20 cellular contexts compared by ENCODE assay signal in the genomic region with DNA sequence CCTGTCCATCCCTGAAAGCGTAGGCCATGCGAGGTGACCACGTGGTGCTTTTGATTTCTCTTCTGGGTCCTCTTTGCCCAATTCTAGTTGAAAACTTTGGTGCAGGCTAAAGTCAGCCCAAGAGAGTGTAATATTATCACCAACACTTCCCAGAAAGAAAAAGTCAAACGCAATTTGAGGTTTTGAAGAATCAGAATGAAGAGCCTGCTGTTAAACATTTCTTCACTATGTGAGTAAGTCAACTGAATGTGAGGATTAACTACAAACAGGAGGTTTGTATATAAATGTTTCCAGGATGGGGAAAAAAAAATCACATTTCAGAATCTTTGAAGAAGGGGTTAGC. TPM values are rescaled to one million over a fixed set of nuclear protein-coding genes. Genes with fewer than 3 reads are reported as not detected.
DNase-seq lines count a peak whose midpoint lies in the region; ATAC-seq and TF ChIP-seq lines count a peak whose summit lies in the region.
"Had no signal": no experiment of that assay in that cellular context is flagged by ENCODE, and none has a peak within 500 bp of the region (broad histone marks: within the 10 kb centered on the region; RNA-seq: fewer than 3 reads in every experiment).

No MANE protein-coding gene starts in this region.

- POLR2A ChIA-PET in naive thymus-derived CD4-positive, alpha-beta T cell (lab: Charles Lee), result no interaction called here
- POLR2A ChIA-PET in activated CD4-positive, alpha-beta memory T cell treated with anti-CD3 and anti-CD28 coated beads, Interleukin-2, amount 10 ng/mL, durations not matched to agents 7 days and 5 days (lab: Charles Lee), result no interaction called here

- no peaks in the 10 kb centered on the region for H3K9me3 ChIP-seq in naive thymus-derived CD4-positive, alpha-beta T cell (ENCODE audit: control insufficient read depth in 2 of 3, low read length in 3 of 3)
- H3K9me3 ChIP-seq: BE2C had no signal

- no peak for TF ChIP-seq CTCF in coronary artery (IDR thresholded peaks at IDR 0.05)

- DNase-seq in activated CD8-positive, alpha-beta memory T cell treated with anti-CD3 and anti-CD28 coated beads for 24 hours, result peak; percentile 17
- no peak for DNase-seq in activated CD8-positive, alpha-beta memory T cell treated with anti-CD3 and anti-CD28 coated beads, Interleukin-2, amount 50 U/mL, for 48 hours
- DNase-seq in coronary artery (ENCODE audit: low spot score), result peak; percentile 54
- no peak for DNase-seq in naive thymus-derived CD4-positive, alpha-beta T cell
- DNase-seq in LoVo (ENCODE audit: low spot score), result no peak
- DNase-seq in activated CD4-positive, alpha-beta memory T cell treated with anti-CD3 and anti-CD28 coated beads, Interleukin-2, amount 10 ng/mL, durations not matched to agents 7 days and 5 days, result no peak
- no peak for DNase-seq in D341Med (ENCODE audit: low spot score)
- DNase-seq: BE2C; CD8-positive, alpha-beta memory T cell; DMS79 treated with DMSO at 0.1 percent for 48 hours; H7; IMR-90; Karpas-422; NCI-H1105 treated with DMSO at 0.1 percent for 48 hours; NCI-H187 treated with DMSO at 0.1 percent for 48 hours; NCI-H345; NCI-H526; NK-92 treated with Interleukin-12 subunit alpha and Interleukin-12 subunit beta, amount 100 ng/mL, for 24 hours had no signal

- no peak for ATAC-seq in naive thymus-derived CD4-positive, alpha-beta T cell

- H3K9me3 Mint-ChIP-seq in naive thymus-derived CD4-positive, alpha-beta T cell, result no peaks in the 10 kb centered on the region
- H3K9me3 Mint-ChIP-seq in activated CD4-positive, alpha-beta memory T cell treated with anti-CD3 and anti-CD28 coated beads, Interleukin-2, amount 10 ng/mL, durations not matched to agents 7 days and 5 days, result no peaks in the 10 kb centered on the region
- H3K9me3 Mint-ChIP-seq: CD8-positive, alpha-beta memory T cell had no signal

- intact Hi-C loops in naive thymus-derived CD4-positive, alpha-beta T cell (cut with micrococcal nuclease), result no loop called here

- H3K27me3 ChIP-seq in naive thymus-derived CD4-positive, alpha-beta T cell (ENCODE audit: control insufficient read depth in 2 of 2, insufficient read depth in 2 of 2, low read length in 2 of 2), result no peaks in the 10 kb centered on the region
- H3K27me3 ChIP-seq: BE2C had no signal

- H3K4me3 ChIP-seq in coronary artery, result no peak overlapping the region
- H3K4me3 ChIP-seq in naive thymus-derived CD4-positive, alpha-beta T cell (ENCODE audit: low read length), result no peak overlapping the region

- peaks cover 11 to 39% (median 25%) of the 10 kb centered on the region in 5 donors for H3K36me3 Mint-ChIP-seq in naive thymus-derived CD4-positive, alpha-beta T cell
- H3K36me3 Mint-ChIP-seq in activated CD4-positive, alpha-beta memory T cell treated with anti-CD3 and anti-CD28 coated beads, Interleukin-2, amount 10 ng/mL, durations not matched to agents 7 days and 5 days (ENCODE audit: low read depth), result peaks cover 15% of the 10 kb centered on the region

- peaks cover 0 to 10% of the 10 kb centered on the region in 2 donors for H3K4me1 ChIP-seq in naive thymus-derived CD4-positive, alpha-beta T cell (ENCODE audit: control insufficient read depth in 2 of 2, insufficient read depth in 2 of 2, low read length in 2 of 2)
- H3K4me1 ChIP-seq: BE2C had no signal

- peaks cover 0 to 23% (median 4%) of the 10 kb centered on the region in 3 experiments for H3K36me3 ChIP-seq in naive thymus-derived CD4-positive, alpha-beta T cell (ENCODE audit: control insufficient read depth in 2 of 3, insufficient read depth in 3 of 3, low read length in 3 of 3)

- H3K27ac ChIP-seq in coronary artery (no peak overlapping the region), temporal lobe (ENCODE audit: low read depth, low read length) (peak overlapping the region; percentile 22)
- H3K27ac ChIP-seq in naive thymus-derived CD4-positive, alpha-beta T cell (ENCODE audit: low read depth, low read length), result no peak overlapping the region
- H3K27ac ChIP-seq: 22Rv1 had no signal

- CTCF ChIA-PET in naive thymus-derived CD4-positive, alpha-beta T cell (lab: Charles Lee), result no interaction called here
- CTCF ChIA-PET in activated CD4-positive, alpha-beta memory T cell treated with anti-CD3 and anti-CD28 coated beads, Interleukin-2, amount 10 ng/mL, durations not matched to agents 7 days and 5 days (lab: Charles Lee), result no interaction called here

- H3K27me3 Mint-ChIP-seq in naive thymus-derived CD4-positive, alpha-beta T cell, result no peaks in the 10 kb centered on the region
- no peaks in the 10 kb centered on the region for H3K27me3 Mint-ChIP-seq in activated CD4-positive, alpha-beta memory T cell treated with anti-CD3 and anti-CD28 coated beads, Interleukin-2, amount 10 ng/mL, durations not matched to agents 7 days and 5 days
- H3K27me3 Mint-ChIP-seq: CD8-positive, alpha-beta memory T cell had no signal

- H3K4me1 Mint-ChIP-seq in naive thymus-derived CD4-positive, alpha-beta T cell, result peaks cover 22 to 78% (median 55%) of the 10 kb centered on the region in 7 donors
- H3K4me1 Mint-ChIP-seq in activated CD4-positive, alpha-beta memory T cell treated with anti-CD3 and anti-CD28 coated beads, Interleukin-2, amount 10 ng/mL, durations not matched to agents 7 days and 5 days, result peaks cover 32% of the 10 kb centered on the region

- H3K4me3 Mint-ChIP-seq in naive thymus-derived CD4-positive, alpha-beta T cell, result no peak overlapping the region
- H3K4me3 Mint-ChIP-seq in activated CD4-positive, alpha-beta memory T cell treated with anti-CD3 and anti-CD28 coated beads, Interleukin-2, amount 10 ng/mL, durations not matched to agents 7 days and 5 days, result no peak overlapping the region
- H3K4me3 Mint-ChIP-seq: CD8-positive, alpha-beta memory T cell had no signal

- H3K27ac Mint-ChIP-seq in naive thymus-derived CD4-positive, alpha-beta T cell, result peak overlapping the region in 5 of 9 donors; percentile 24 to 84 (median 47)
- no peak overlapping the region for H3K27ac Mint-ChIP-seq in activated CD4-positive, alpha-beta memory T cell treated with anti-CD3 and anti-CD28 coated beads, Interleukin-2, amount 10 ng/mL, durations not matched to agents 7 days and 5 days

RNA-seq across cellular contexts. Expression of gene RNF144A, which starts 31.8 kb away (rescaled TPM):
- total RNA-seq in naive thymus-derived CD4-positive, alpha-beta T cell, result 10 to 100 TPM; 40.0 to 74.4 (median 61.2) TPM
- 10 to 100 TPM; 21.2 to 23.5 TPM for polyA plus RNA-seq in naive thymus-derived CD4-positive, alpha-beta T cell
- 36.9 TPM for total RNA-seq in temporal lobe
- total RNA-seq in activated CD4-positive, alpha-beta memory T cell treated with anti-CD3 and anti-CD28 coated beads, Interleukin-2, amount 10 ng/mL, durations not matched to agents 7 days and 5 days, result 10 to 100 TPM; 20.0 to 21.0 TPM

Comparison
In these comparisons a context has a peak if more than half of its experiments do, and no peak if none do; other contexts are left out.
1. DNase-seq: peak in activated CD8-positive, alpha-beta memory T cell treated with anti-CD3 and anti-CD28 coated beads for 24 hours (single experiment) and coronary artery (single experiment); none in activated CD8-positive, alpha-beta memory T cell treated with anti-CD3 and anti-CD28 coated beads, Interleukin-2, amount 50 U/mL, for 48 hours (single experiment), naive thymus-derived CD4-positive, alpha-beta T cell (0 of 9), LoVo (single experiment), activated CD4-positive, alpha-beta memory T cell treated with anti-CD3 and anti-CD28 coated beads, Interleukin-2, amount 10 ng/mL, durations not matched to agents 7 days and 5 days (single experiment) and D341Med (single experiment).